11 cellular contexts compared by ENCODE assay signal in genomic region chr22:31615940-31616314, GRCh38. TPM values are rescaled to one million over a fixed set of nuclear protein-coding genes. Genes with fewer than 3 reads are reported as not detected.
DNase-seq lines count a peak whose midpoint lies in the region; ATAC-seq and TF ChIP-seq lines count a peak whose summit lies in the region.
"Had no signal": no experiment of that assay in that cellular context is flagged by ENCODE, and none has a peak within 500 bp of the region (broad histone marks: within the 10 kb centered on the region; RNA-seq: fewer than 3 reads in every experiment).

No MANE protein-coding gene starts in this region.

- DNase-seq in activated naive CD4-positive, alpha-beta T cell treated with anti-CD3 and anti-CD28 coated beads for 36 hours = no peak
- no peak for DNase-seq in activated naive CD4-positive, alpha-beta T cell treated with anti-CD3 and anti-CD28 coated beads, Interleukin-2, amount 50 U/mL, for 16 hours
- no peak for DNase-seq in activated naive CD8-positive, alpha-beta T cell treated with anti-CD3 and anti-CD28 coated beads, Interleukin-2, amount 50 U/mL, for 24 hours
- no peak for DNase-seq in stimulated activated naive CD8-positive, alpha-beta T cell treated with anti-CD3 and anti-CD28 coated beads, Interleukin-15, amount 100 ng/mL, for 72 hours
- DNase-seq in NCI-H2081 treated with DMSO at 0.1 percent for 48 hours (lab: John Stamatoyannopoulos, UW) (no peak), left cardiac atrium (no peak), left lung (no peak)
- DNase-seq: BE2C, colonic mucosa had no signal

- peaks cover 15% of the 10 kb centered on the region for H3K36me3 Mint-ChIP-seq in activated naive CD4-positive, alpha-beta T cell treated with anti-CD3 and anti-CD28 coated beads for 36 hours (ENCODE audit: low read depth)
- peaks cover 44% of the 10 kb centered on the region for H3K36me3 Mint-ChIP-seq in activated naive CD8-positive, alpha-beta T cell treated with anti-CD3 and anti-CD28 coated beads, Interleukin-2, amount 50 U/mL, for 24 hours (ENCODE audit: low read depth)

- ATAC-seq in HG03108 (IDR thresholded peaks at IDR 0.05; ENCODE audit: unreplicated experiment) = peak; percentile 15
- ATAC-seq in activated naive CD8-positive, alpha-beta T cell treated with anti-CD3 and anti-CD28 coated beads, Interleukin-2, amount 50 U/mL, for 24 hours = no peak
- ATAC-seq in stimulated activated naive CD8-positive, alpha-beta T cell treated with anti-CD3 and anti-CD28 coated beads, Interleukin-15, amount 100 ng/mL, for 72 hours = no peak
- no peak for ATAC-seq in left cardiac atrium
- no peak for ATAC-seq in left lung

- no peak overlapping the region for H3K4me3 Mint-ChIP-seq in activated naive CD4-positive, alpha-beta T cell treated with anti-CD3 and anti-CD28 coated beads for 36 hours
- H3K4me3 Mint-ChIP-seq in activated naive CD8-positive, alpha-beta T cell treated with anti-CD3 and anti-CD28 coated beads, Interleukin-2, amount 50 U/mL, for 24 hours = peak overlapping the region; percentile 22
- H3K4me3 Mint-ChIP-seq in stimulated activated naive CD8-positive, alpha-beta T cell treated with anti-CD3 and anti-CD28 coated beads, Interleukin-15, amount 100 ng/mL, for 72 hours = peak overlapping the region in 1 of 2 donors; percentile 3

- H3K27me3 ChIP-seq in left lung = no peaks in the 10 kb centered on the region
- H3K27me3 ChIP-seq: BE2C, colonic mucosa had no signal

- no peak overlapping the region for H3K4me3 ChIP-seq in left lung
- H3K4me3 ChIP-seq: colonic mucosa had no signal

- H3K27ac ChIP-seq in left lung = peak overlapping the region in 1 of 2 donors; percentile 60
- H3K27ac ChIP-seq: colonic mucosa had no signal

- intact Hi-C loops in activated naive CD4-positive, alpha-beta T cell treated with anti-CD3 and anti-CD28 coated beads for 36 hours (cut with micrococcal nuclease) = no loop called here
- intact Hi-C loops in left cardiac atrium (cut with DNase I) = no loop called here
- intact Hi-C loops in left lung (cut with DNase I) = no loop called here

- H3K4me1 Mint-ChIP-seq in activated naive CD4-positive, alpha-beta T cell treated with anti-CD3 and anti-CD28 coated beads for 36 hours (ENCODE audit: low read depth) = peaks cover 20% of the 10 kb centered on the region
- H3K4me1 Mint-ChIP-seq in activated naive CD8-positive, alpha-beta T cell treated with anti-CD3 and anti-CD28 coated beads, Interleukin-2, amount 50 U/mL, for 24 hours = peaks cover 27% of the 10 kb centered on the region
- peaks cover 56% of the 10 kb centered on the region for H3K4me1 Mint-ChIP-seq in stimulated activated naive CD8-positive, alpha-beta T cell treated with anti-CD3 and anti-CD28 coated beads, Interleukin-15, amount 100 ng/mL, for 72 hours

- H3K36me3 ChIP-seq in left lung = peaks cover 0 to 46% of the 10 kb centered on the region in 2 donors
- H3K36me3 ChIP-seq: colonic mucosa had no signal

- no peaks in the 10 kb centered on the region for H3K27me3 Mint-ChIP-seq in activated naive CD4-positive, alpha-beta T cell treated with anti-CD3 and anti-CD28 coated beads for 36 hours (ENCODE audit: low read depth)
- H3K27me3 Mint-ChIP-seq in activated naive CD8-positive, alpha-beta T cell treated with anti-CD3 and anti-CD28 coated beads, Interleukin-2, amount 50 U/mL, for 24 hours = no peaks in the 10 kb centered on the region
- no peaks in the 10 kb centered on the region for H3K27me3 Mint-ChIP-seq in stimulated activated naive CD8-positive, alpha-beta T cell treated with anti-CD3 and anti-CD28 coated beads, Interleukin-15, amount 100 ng/mL, for 72 hours
- H3K27me3 Mint-ChIP-seq: progenitor cell of endocrine pancreas had no signal

- no peaks in the 10 kb centered on the region for H3K9me3 ChIP-seq in left lung
- H3K9me3 ChIP-seq: BE2C, colonic mucosa had no signal

- CTCF ChIA-PET in activated naive CD4-positive, alpha-beta T cell treated with anti-CD3 and anti-CD28 coated beads for 36 hours (lab: Charles Lee) = interaction anchor here (1.2 to 1.5 kb wide), 3 partner anchors 20 to 164 kb away, joined by 4 to 5 read pairs (median 4); no protein-coding TSS in a partner anchor

- H3K27ac Mint-ChIP-seq in activated naive CD4-positive, alpha-beta T cell treated with anti-CD3 and anti-CD28 coated beads for 36 hours = peak overlapping the region; percentile 82
- H3K27ac Mint-ChIP-seq in activated naive CD8-positive, alpha-beta T cell treated with anti-CD3 and anti-CD28 coated beads, Interleukin-2, amount 50 U/mL, for 24 hours = peak overlapping the region; percentile 72
- H3K27ac Mint-ChIP-seq in stimulated activated naive CD8-positive, alpha-beta T cell treated with anti-CD3 and anti-CD28 coated beads, Interleukin-15, amount 100 ng/mL, for 72 hours = peak overlapping the region; percentile 81 to 95
- H3K27ac Mint-ChIP-seq: progenitor cell of endocrine pancreas had no signal

- H3K4me1 ChIP-seq in left lung = peaks cover 3 to 27% of the 10 kb centered on the region in 2 donors

- H3K9me3 Mint-ChIP-seq in activated naive CD4-positive, alpha-beta T cell treated with anti-CD3 and anti-CD28 coated beads for 36 hours = no peaks in the 10 kb centered on the region
- H3K9me3 Mint-ChIP-seq in activated naive CD8-positive, alpha-beta T cell treated with anti-CD3 and anti-CD28 coated beads, Interleukin-2, amount 50 U/mL, for 24 hours = no peaks in the 10 kb centered on the region
- no peaks in the 10 kb centered on the region for H3K9me3 Mint-ChIP-seq in stimulated activated naive CD8-positive, alpha-beta T cell treated with anti-CD3 and anti-CD28 coated beads, Interleukin-15, amount 100 ng/mL, for 72 hours

- TF ChIP-seq CTCF in left lung (IDR thresholded peaks at IDR 0.05) = no peak

RNA-seq across cellular contexts. Expression of gene PISD, which starts 46.1 kb away (rescaled TPM):
- 10 to 100 TPM; 45.6 to 45.7 TPM for total RNA-seq in activated naive CD4-positive, alpha-beta T cell treated with anti-CD3 and anti-CD28 coated beads for 36 hours
- total RNA-seq in left cardiac atrium = 10 to 100 TPM; 25.2 to 40.8 TPM
- 10 to 100 TPM; 32.3 to 60.5 TPM for total RNA-seq in left lung
